Comparison of ENCODE assay signal across 17 cellular contexts in genomic region chr13:68185767-68186166, GRCh38.
A peak's percentile ranks its signal among the peaks of the same experiment; 100 is the strongest.
DNase-seq lines count a peak whose midpoint lies in the region; ATAC-seq and TF ChIP-seq lines count a peak whose summit lies in the region.
"Had no signal": no experiment of that assay in that cellular context is flagged by ENCODE, and none has a peak within 500 bp of the region (broad histone marks: within the 10 kb centered on the region; RNA-seq: fewer than 3 reads in every experiment).

No MANE protein-coding gene starts in this region.

- H3K4me3 ChIP-seq in ACC112 (ENCODE audit: low read depth, low read length) (peak overlapping the region; percentile 45), fibroblast of mammary gland (ENCODE audit: control insufficient read depth, low read depth, low read length) (no peak overlapping the region)
- H3K4me3 ChIP-seq: esophagus squamous epithelium, neural progenitor cell had no signal

- H2AFZ ChIP-seq in ACC112 (ENCODE audit: low read length, unreplicated experiment) = peak overlapping the region; percentile 23
- H2AFZ ChIP-seq: neural progenitor cell had no signal

- H3K79me2 ChIP-seq in ACC112 (ENCODE audit: control insufficient read depth, insufficient read depth, low read length, unreplicated experiment) = no peaks in the 10 kb centered on the region

- peak; percentile 7 for DNase-seq in SK-N-DZ (ENCODE audit: low spot score)
- DNase-seq in fibroblast of mammary gland (ENCODE audit: low read depth) = peak; percentile 5
- DNase-seq in NCI-H510A treated with DMSO at 0.1 percent for 48 hours (lab: John Stamatoyannopoulos, UW) = no peak
- DNase-seq in effector CD8-positive, alpha-beta T cell (lab: John Stamatoyannopoulos, UW) = no peak
- DNase-seq in stimulated activated CD4-positive, alpha-beta T cell treated with anti-CD3 and anti-CD28 coated beads, Interleukin-12 subunit alpha, Interleukin-12 subunit beta, amount 100 ng/mL, for 4 hours = no peak
- DNase-seq: activated CD4-positive, alpha-beta T cell treated with anti-CD3 and anti-CD28 coated beads, Interleukin-2, amount 50 U/mL, for 1 hour; activated naive CD4-positive, alpha-beta T cell treated with Interleukin-2 at 50 U/mL for 16 hours; esophagus squamous epithelium; NCI-H1417 treated with DMSO at 0.1 percent for 48 hours; NCI-H774; right cardiac atrium; stimulated activated naive CD8-positive, alpha-beta T cell treated with anti-CD3 and anti-CD28 coated beads, Interleukin-15, amount 100 ng/mL, for 72 hours had no signal

- no peak for TF ChIP-seq CTCF in fibroblast of mammary gland (conservative IDR thresholded peaks at IDR 0.05; ENCODE audit: control insufficient read depth, insufficient read depth, low read depth, low read length)

- H3K4me1 ChIP-seq in ACC112 (ENCODE audit: control insufficient read depth, insufficient read depth, low read length, unreplicated experiment) = no peaks in the 10 kb centered on the region
- H3K4me1 ChIP-seq: esophagus squamous epithelium, neural progenitor cell had no signal

- no peaks in the 10 kb centered on the region for H3K27me3 ChIP-seq in ACC112 (ENCODE audit: insufficient read depth, low read length)
- H3K27me3 ChIP-seq: esophagus squamous epithelium, neural progenitor cell had no signal

- peak; percentile 73 for ATAC-seq in HG02571 (IDR thresholded peaks at IDR 0.05; ENCODE audit: unreplicated experiment)
- ATAC-seq in HG02885 (IDR thresholded peaks at IDR 0.05; ENCODE audit: poor library complexity, unreplicated experiment) = no peak
- ATAC-seq: Panc1; right cardiac atrium; stimulated activated naive CD8-positive, alpha-beta T cell treated with anti-CD3 and anti-CD28 coated beads, Interleukin-15, amount 100 ng/mL, for 72 hours had no signal

- H3K27ac ChIP-seq in ACC112 (ENCODE audit: low read depth, low read length) = peak overlapping the region; percentile 20
- H3K27ac ChIP-seq: esophagus squamous epithelium, neural progenitor cell had no signal

- H3K36me3 ChIP-seq in ACC112 (ENCODE audit: insufficient read depth, low read length) = no peaks in the 10 kb centered on the region
- H3K36me3 ChIP-seq: esophagus squamous epithelium, neural progenitor cell had no signal

Comparison
In these comparisons a context has a peak if more than half of its experiments do, and no peak if none do; other contexts are left out.
1. DNase-seq: peak in SK-N-DZ (single experiment) and fibroblast of mammary gland (single experiment); none in NCI-H510A treated with DMSO at 0.1 percent for 48 hours (single experiment), effector CD8-positive, alpha-beta T cell (single experiment) and stimulated activated CD4-positive, alpha-beta T cell treated with anti-CD3 and anti-CD28 coated beads, Interleukin-12 subunit alpha, Interleukin-12 subunit beta, amount 100 ng/mL, for 4 hours (single experiment).